1 cellular context compared by ENCODE assay signal in the genomic region with DNA sequence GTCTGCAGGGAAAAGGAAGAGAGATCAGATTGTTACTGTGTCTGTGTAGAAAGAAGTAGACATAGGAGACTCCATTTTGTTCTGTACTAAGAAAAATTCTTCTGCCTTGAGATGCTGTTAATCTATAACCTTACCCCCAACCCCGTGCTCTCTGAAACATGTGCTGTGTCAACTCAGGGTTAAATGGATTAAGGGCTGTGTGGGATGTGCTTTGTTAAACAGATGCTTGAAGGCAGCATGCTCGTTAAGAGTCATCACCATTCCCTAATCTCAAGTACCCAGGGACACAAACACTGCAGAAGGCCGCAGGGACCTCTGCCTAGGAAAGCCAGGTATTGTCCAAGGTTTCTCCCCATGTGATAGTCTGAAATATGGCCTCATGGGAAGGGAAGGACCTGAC. TPM values are rescaled to one million over a fixed set of nuclear protein-coding genes. Genes with fewer than 3 reads are reported as not detected.
"Had no signal": no experiment of that assay in that cellular context is flagged by ENCODE, and none has a peak within 500 bp of the region (broad histone marks: within the 10 kb centered on the region; RNA-seq: fewer than 3 reads in every experiment).

No MANE protein-coding gene starts in this region.

RNA-seq across cellular contexts. Expression of a gene that starts 8.2 kb away (rescaled TPM):
- polyA plus RNA-seq: naive thymus-derived CD8-positive, alpha-beta T cell had no signal
